10 cellular contexts compared by ENCODE assay signal in genomic region chr3:18649666-18650363, GRCh38.
DNase-seq lines count a peak whose midpoint lies in the region; ATAC-seq and TF ChIP-seq lines count a peak whose summit lies in the region.
"Had no signal": no experiment of that assay in that cellular context is flagged by ENCODE, and none has a peak within 500 bp of the region (broad histone marks: within the 10 kb centered on the region; RNA-seq: fewer than 3 reads in every experiment).

No MANE protein-coding gene starts in this region.

- no peak for TF ChIP-seq CTCF in heart left ventricle (IDR thresholded peaks at IDR 0.05)

- H3K27me3 ChIP-seq in heart left ventricle, result no peaks in the 10 kb centered on the region

- H3K36me3 ChIP-seq in heart left ventricle, result no peaks in the 10 kb centered on the region

- H3K4me1 ChIP-seq in heart left ventricle, result peaks cover 0 to 4% (median 0%) of the 10 kb centered on the region in 12 donors

- H3K36me3 Mint-ChIP-seq in memory B cell, result no peaks in the 10 kb centered on the region

- H3K27me3 Mint-ChIP-seq in memory B cell, result peaks cover 2% of the 10 kb centered on the region

- 61 to 72% (median 65%) methylated on average over 4 of the region's 4 CpGs for WGBS in heart left ventricle, 4 donors

- H3K9me3 ChIP-seq in heart left ventricle, result no peaks in the 10 kb centered on the region

- no peak overlapping the region for H3K27ac ChIP-seq in heart left ventricle

- peaks cover 2% of the 10 kb centered on the region for H3K4me1 Mint-ChIP-seq in memory B cell

- H3K9me3 Mint-ChIP-seq in memory B cell, result no peaks in the 10 kb centered on the region

- no peak overlapping the region for H3K4me3 ChIP-seq in heart left ventricle
- H3K4me3 ChIP-seq: K562 had no signal

- ATAC-seq in GM18519 (IDR thresholded peaks at IDR 0.05; ENCODE audit: low FRiP score, unreplicated experiment) (peak; percentile 90), GM21723 (IDR thresholded peaks at IDR 0.05; ENCODE audit: unreplicated experiment) (peak; percentile 92), HG03520 (IDR thresholded peaks at IDR 0.05; ENCODE audit: unreplicated experiment) (peak; percentile 84), memory B cell (ENCODE audit: low read depth) (peak; percentile 19), heart left ventricle (no peak)
- ATAC-seq: K562 had no signal

- TF ChIP-seq POLR2A in heart left ventricle (IDR thresholded peaks at IDR 0.05), result no peak

- DNase-seq in memory B cell (ENCODE audit: low spot score in 2 of 2) (no peak), superior temporal gyrus (ENCODE audit: extremely low spot score) (no peak), globus pallidus (ENCODE audit: low spot score) (no peak), heart left ventricle (no peak), cardiac septum (ENCODE audit: low spot score) (no peak)
- DNase-seq: SIG-M5 had no signal

- no peak overlapping the region for H3K27ac Mint-ChIP-seq in memory B cell

- intact Hi-C loops in heart left ventricle (cut with DNase I) (no loop called here), cardiac septum (cut with DNase I) (no loop called here)

- H3K4me3 Mint-ChIP-seq in memory B cell, result no peak overlapping the region

Comparison
In these comparisons a context has a peak if more than half of its experiments do, and no peak if none do; other contexts are left out.
1. ATAC-seq: peak in GM18519 (single experiment), GM21723 (single experiment), HG03520 (single experiment) and memory B cell (single experiment); none in heart left ventricle (0 of 4).